In the genomic region with DNA sequence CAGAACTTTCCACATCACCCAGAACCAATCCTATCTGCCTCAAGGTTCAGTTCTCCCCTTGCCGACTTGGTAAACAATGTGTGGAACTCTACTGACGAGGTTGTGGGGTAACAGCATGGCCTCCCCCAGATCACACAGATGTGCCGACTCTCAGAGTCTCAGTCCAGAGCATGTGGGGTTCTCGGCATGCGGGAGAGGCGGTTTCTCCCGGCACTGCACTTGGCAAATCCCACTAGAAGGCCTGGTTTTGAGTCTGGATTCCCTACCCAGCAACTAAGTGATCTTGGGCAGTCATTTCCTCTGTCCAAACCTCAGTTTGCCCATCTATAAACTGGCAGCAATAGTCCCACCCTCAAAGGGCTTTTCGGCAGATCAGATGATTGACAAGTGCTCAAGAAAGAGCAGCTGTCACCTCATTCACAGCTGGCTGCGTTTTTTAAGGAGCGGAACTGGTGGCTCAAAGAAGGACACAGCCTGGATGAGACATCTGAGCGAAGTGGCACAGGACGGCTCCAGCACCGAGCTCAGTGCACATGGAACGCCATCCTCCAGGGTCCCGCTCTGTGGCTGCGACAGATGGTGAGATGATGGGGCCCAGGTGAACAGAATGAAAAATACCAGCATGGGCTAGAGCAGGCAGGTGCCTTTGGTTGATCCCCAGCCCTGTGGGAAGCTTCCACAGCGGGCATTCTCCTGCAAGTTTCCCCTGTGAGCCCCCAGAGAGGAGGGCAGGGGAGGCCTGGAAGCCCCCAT, we compare ENCODE assay signal across 1 cellular context.
A peak's percentile ranks its signal among the peaks of the same experiment; 100 is the strongest.
TF ChIP-seq lines count a peak whose summit lies in the region.

No MANE protein-coding gene starts in this region.

TF ChIP-seq in K562, 482 proteins besides CTCF, POLR2A, EP300 and RAD21:
- TF ChIP-seq ZNF121 (CRISPR knock-in tag; conservative IDR thresholded peaks at IDR 0.05) (no peak), ZNF830 (CRISPR knock-in tag; IDR thresholded peaks at IDR 0.05) (no peak), TAF7 (tag; IDR thresholded peaks at IDR 0.05) (no peak), RBM25 (IDR thresholded peaks at IDR 0.05; ENCODE audit: low read depth, low read length, severe bottlenecking) (peak; percentile 33), BCOR (IDR thresholded peaks at IDR 0.05) (0 out of 2 replicates have a peak, but pooled peaks have one; percentile 19)
- TF ChIP-seq, protein P1, sequence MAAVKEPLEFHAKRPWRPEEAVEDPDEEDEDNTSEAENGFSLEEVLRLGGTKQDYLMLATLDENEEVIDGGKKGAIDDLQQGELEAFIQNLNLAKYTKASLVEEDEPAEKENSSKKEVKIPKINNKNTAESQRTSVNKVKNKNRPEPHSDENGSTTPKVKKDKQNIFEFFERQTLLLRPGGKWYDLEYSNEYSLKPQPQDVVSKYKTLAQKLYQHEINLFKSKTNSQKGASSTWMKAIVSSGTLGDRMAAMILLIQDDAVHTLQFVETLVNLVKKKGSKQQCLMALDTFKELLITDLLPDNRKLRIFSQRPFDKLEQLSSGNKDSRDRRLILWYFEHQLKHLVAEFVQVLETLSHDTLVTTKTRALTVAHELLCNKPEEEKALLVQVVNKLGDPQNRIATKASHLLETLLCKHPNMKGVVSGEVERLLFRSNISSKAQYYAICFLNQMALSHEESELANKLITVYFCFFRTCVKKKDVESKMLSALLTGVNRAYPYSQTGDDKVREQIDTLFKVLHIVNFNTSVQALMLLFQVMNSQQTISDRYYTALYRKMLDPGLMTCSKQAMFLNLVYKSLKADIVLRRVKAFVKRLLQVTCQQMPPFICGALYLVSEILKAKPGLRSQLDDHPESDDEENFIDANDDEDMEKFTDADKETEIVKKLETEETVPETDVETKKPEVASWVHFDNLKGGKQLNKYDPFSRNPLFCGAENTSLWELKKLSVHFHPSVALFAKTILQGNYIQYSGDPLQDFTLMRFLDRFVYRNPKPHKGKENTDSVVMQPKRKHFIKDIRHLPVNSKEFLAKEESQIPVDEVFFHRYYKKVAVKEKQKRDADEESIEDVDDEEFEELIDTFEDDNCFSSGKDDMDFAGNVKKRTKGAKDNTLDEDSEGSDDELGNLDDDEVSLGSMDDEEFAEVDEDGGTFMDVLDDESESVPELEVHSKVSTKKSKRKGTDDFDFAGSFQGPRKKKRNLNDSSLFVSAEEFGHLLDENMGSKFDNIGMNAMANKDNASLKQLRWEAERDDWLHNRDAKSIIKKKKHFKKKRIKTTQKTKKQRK (IDR thresholded peaks at IDR 0.05; ENCODE audit: borderline replicate concordance, low read depth, low read length): no peak
- TF ChIP-seq, protein P2, sequence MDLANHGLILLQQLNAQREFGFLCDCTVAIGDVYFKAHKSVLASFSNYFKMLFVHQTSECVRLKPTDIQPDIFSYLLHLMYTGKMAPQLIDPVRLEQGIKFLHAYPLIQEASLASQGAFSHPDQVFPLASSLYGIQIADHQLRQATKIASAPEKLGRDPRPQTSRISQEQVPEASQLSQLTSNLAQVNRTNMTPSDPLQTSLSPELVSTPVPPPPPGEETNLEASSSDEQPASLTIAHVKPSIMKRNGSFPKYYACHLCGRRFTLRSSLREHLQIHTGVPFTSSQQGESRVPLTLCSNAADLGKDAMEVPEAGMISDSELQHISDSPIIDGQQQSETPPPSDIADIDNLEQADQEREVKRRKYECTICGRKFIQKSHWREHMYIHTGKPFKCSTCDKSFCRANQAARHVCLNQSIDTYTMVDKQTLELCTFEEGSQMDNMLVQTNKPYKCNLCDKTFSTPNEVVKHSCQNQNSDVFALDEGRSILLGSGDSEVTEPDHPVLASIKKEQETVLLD (IDR thresholded peaks at IDR 0.05): no peak
- TF ChIP-seq, protein P3, sequence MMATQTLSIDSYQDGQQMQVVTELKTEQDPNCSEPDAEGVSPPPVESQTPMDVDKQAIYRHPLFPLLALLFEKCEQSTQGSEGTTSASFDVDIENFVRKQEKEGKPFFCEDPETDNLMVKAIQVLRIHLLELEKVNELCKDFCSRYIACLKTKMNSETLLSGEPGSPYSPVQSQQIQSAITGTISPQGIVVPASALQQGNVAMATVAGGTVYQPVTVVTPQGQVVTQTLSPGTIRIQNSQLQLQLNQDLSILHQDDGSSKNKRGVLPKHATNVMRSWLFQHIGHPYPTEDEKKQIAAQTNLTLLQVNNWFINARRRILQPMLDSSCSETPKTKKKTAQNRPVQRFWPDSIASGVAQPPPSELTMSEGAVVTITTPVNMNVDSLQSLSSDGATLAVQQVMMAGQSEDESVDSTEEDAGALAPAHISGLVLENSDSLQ (IDR thresholded peaks at IDR 0.05): peak; percentile 58; the same call in 1 of the 2 replicates
